In genomic region chr16:70713342-70713741, GRCh38 we compare ENCODE assay signal across 20 cellular contexts. TPM values are rescaled to one million over a fixed set of nuclear protein-coding genes. Genes with fewer than 3 reads are reported as not detected.
DNase-seq lines count a peak whose midpoint lies in the region; ATAC-seq, FAIRE-seq and TF ChIP-seq lines count a peak whose summit lies in the region.
"Had no signal": no experiment of that assay in that cellular context is flagged by ENCODE, and none has a peak within 500 bp of the region (broad histone marks: within the 10 kb centered on the region; RNA-seq: fewer than 3 reads in every experiment).

No MANE protein-coding gene starts in this region.

- peak; percentile 49 for FAIRE-seq in keratinocyte (lab: Jason Lieb, UNC)
- FAIRE-seq: kidney, RCC 7860 had no signal

- no peak overlapping the region for H3K4me3 Mint-ChIP-seq in HFFc6
- H3K4me3 Mint-ChIP-seq in stimulated activated effector memory CD8-positive, alpha-beta T cell treated with anti-CD3 and anti-CD28 coated beads, Interleukin-12 subunit alpha, Interleukin-12 subunit beta, amount 100 ng/mL, for 72 hours = no peak overlapping the region
- H3K4me3 Mint-ChIP-seq: dendritic cell treated with granulocyte-macrophage colony-stimulating factor and Interleukin-4, amounts not matched to agents 40 ng/mL and 50 ng/mL, for 4 days; IgD-negative memory B cell had no signal

- H3K4me2 ChIP-seq in keratinocyte (ENCODE audit: control insufficient read depth, extremely low read depth, insufficient read depth, low read depth, low read length) = no peak overlapping the region

- H3K4me1 ChIP-seq in keratinocyte (ENCODE audit: control insufficient read depth, extremely low read depth, insufficient read depth, low read length) = peaks cover 35% of the 10 kb centered on the region

- H3K9me3 Mint-ChIP-seq in HFFc6 = no peaks in the 10 kb centered on the region
- no peaks in the 10 kb centered on the region for H3K9me3 Mint-ChIP-seq in stimulated activated effector memory CD8-positive, alpha-beta T cell treated with anti-CD3 and anti-CD28 coated beads, Interleukin-12 subunit alpha, Interleukin-12 subunit beta, amount 100 ng/mL, for 72 hours
- H3K9me3 Mint-ChIP-seq: dendritic cell treated with granulocyte-macrophage colony-stimulating factor and Interleukin-4, amounts not matched to agents 40 ng/mL and 50 ng/mL, for 4 days; IgD-negative memory B cell had no signal

- no peaks in the 10 kb centered on the region; the same call in 1 of the 2 replicates for H3K27me3 Mint-ChIP-seq in HFFc6 (ENCODE audit: insufficient read depth)
- H3K27me3 Mint-ChIP-seq: dendritic cell treated with granulocyte-macrophage colony-stimulating factor and Interleukin-4, amounts not matched to agents 40 ng/mL and 50 ng/mL, for 4 days; IgD-negative memory B cell had no signal

- peak overlapping the region; percentile 69 for H3K27ac Mint-ChIP-seq in HFFc6
- peak overlapping the region; percentile 50 for H3K27ac Mint-ChIP-seq in stimulated activated effector memory CD8-positive, alpha-beta T cell treated with anti-CD3 and anti-CD28 coated beads, Interleukin-12 subunit alpha, Interleukin-12 subunit beta, amount 100 ng/mL, for 72 hours
- H3K27ac Mint-ChIP-seq: dendritic cell treated with granulocyte-macrophage colony-stimulating factor and Interleukin-4, amounts not matched to agents 40 ng/mL and 50 ng/mL, for 4 days; IgD-negative memory B cell had no signal

- TF ChIP-seq CTCF in HFFc6 (IDR thresholded peaks at IDR 0.05) (no peak), keratinocyte (optimal IDR thresholded peaks at IDR 0.05 in 1 of 3, IDR thresholded peaks at IDR 0.05 in 1 of 3, conservative IDR thresholded peaks at IDR 0.05 in 1 of 3; ENCODE audit: extremely low read depth in 1 of 3, insufficient read depth in 2 of 3, low read length in 3 of 3) (no peak)

- H3K79me2 ChIP-seq in keratinocyte (ENCODE audit: control insufficient read depth, insufficient read depth, low read length) = no peaks in the 10 kb centered on the region

- no peaks in the 10 kb centered on the region; the same call in 1 of the 2 replicates for H3K36me3 Mint-ChIP-seq in HFFc6 (ENCODE audit: low read depth)
- no peaks in the 10 kb centered on the region for H3K36me3 Mint-ChIP-seq in stimulated activated effector memory CD8-positive, alpha-beta T cell treated with anti-CD3 and anti-CD28 coated beads, Interleukin-12 subunit alpha, Interleukin-12 subunit beta, amount 100 ng/mL, for 72 hours

- no peaks in the 10 kb centered on the region for H3K9me3 ChIP-seq in keratinocyte (ENCODE audit: control insufficient read depth, low read depth, low read length)
- H3K9me3 ChIP-seq: ascending aorta, heart left ventricle, thoracic aorta had no signal

- peaks cover 47% of the 10 kb centered on the region for H3K4me1 Mint-ChIP-seq in HFFc6 (ENCODE audit: low read depth)
- H3K4me1 Mint-ChIP-seq in stimulated activated effector memory CD8-positive, alpha-beta T cell treated with anti-CD3 and anti-CD28 coated beads, Interleukin-12 subunit alpha, Interleukin-12 subunit beta, amount 100 ng/mL, for 72 hours = peaks cover 5% of the 10 kb centered on the region
- H3K4me1 Mint-ChIP-seq: IgD-negative memory B cell had no signal

- no peaks in the 10 kb centered on the region for H3K9me1 ChIP-seq in keratinocyte (ENCODE audit: control insufficient read depth, extremely low read depth, insufficient read depth, low read length)

- no peaks in the 10 kb centered on the region for H4K20me1 ChIP-seq in keratinocyte (ENCODE audit: control insufficient read depth, extremely low read depth, insufficient read depth, low read length)

- DNase-seq in HFFc6 (no peak), amniotic epithelial cell (ENCODE audit: low read depth) (peak; percentile 38), keratinocyte (ENCODE audit: low read depth, low spot score) (no peak), NCI-H1930 (lab: John Stamatoyannopoulos, UW) (no peak), NCI-H2107 treated with DMSO at 0.1 percent for 48 hours (lab: John Stamatoyannopoulos, UW; ENCODE audit: unreplicated experiment) (no peak)
- DNase-seq in stimulated activated effector memory CD8-positive, alpha-beta T cell treated with anti-CD3 and anti-CD28 coated beads, Interleukin-12 subunit alpha, Interleukin-12 subunit beta, amount 100 ng/mL, for 72 hours (ENCODE audit: low spot score in 2 of 2) = no peak
- no peak for DNase-seq in activated effector memory CD4-positive, alpha-beta T cell treated with anti-CD3 and anti-CD28 coated beads, Interleukin-2, amount 50 U/mL, for 16 hours
- DNase-seq: DMS53; heart left ventricle; kidney; NCI-H2107; NCI-H82; stimulated activated CD4-positive, alpha-beta T cell treated with anti-CD3 and anti-CD28 coated beads, Interleukin-4, amount 100 ng/mL, for 4 hours; T-helper 1 cell had no signal

- H3K9ac ChIP-seq in keratinocyte (ENCODE audit: control insufficient read depth, extremely low read depth, insufficient read depth, low read length) = no peak overlapping the region

- H3K27me3 ChIP-seq in keratinocyte (ENCODE audit: control insufficient read depth, extremely low read depth, insufficient read depth, low read length) = no peaks in the 10 kb centered on the region
- H3K27me3 ChIP-seq: ascending aorta, heart left ventricle had no signal

- no peak for ATAC-seq in stimulated activated effector memory CD8-positive, alpha-beta T cell treated with anti-CD3 and anti-CD28 coated beads, Interleukin-12 subunit alpha, Interleukin-12 subunit beta, amount 100 ng/mL, for 72 hours
- no peak for ATAC-seq in GM19397 (IDR thresholded peaks at IDR 0.05; ENCODE audit: unreplicated experiment)
- ATAC-seq: heart left ventricle had no signal

- dilution Hi-C loops in keratinocyte (cut with MboI; ENCODE audit: extremely low pct_ligation_motif_present, low sequenced_read_pairs) = no loop called here

- H3K27ac ChIP-seq in keratinocyte (ENCODE audit: control insufficient read depth, insufficient read depth, low read length) = no peak overlapping the region

- H2AFZ ChIP-seq in keratinocyte (ENCODE audit: control insufficient read depth, low read length) = no peak overlapping the region

- H3K36me3 ChIP-seq in keratinocyte (ENCODE audit: control insufficient read depth in 2 of 2, extremely low read depth in 1 of 2, insufficient read depth in 2 of 2, low read length in 2 of 2) = no peaks in the 10 kb centered on the region
- H3K36me3 ChIP-seq: ascending aorta, thoracic aorta had no signal

- no peak overlapping the region for H3K4me3 ChIP-seq in keratinocyte (ENCODE audit: control insufficient read depth in 2 of 3, extremely low read depth in 1 of 3, insufficient read depth in 2 of 3, low read depth in 1 of 3, low read length in 3 of 3)
- H3K4me3 ChIP-seq: ascending aorta, heart left ventricle, thoracic aorta had no signal

RNA-seq across cellular contexts. Expression of gene MTSS2, which starts 27.5 kb away (rescaled TPM):
- 10 to 100 TPM; 82.0 to 96.1 (median 86.5) TPM for total RNA-seq in HFFc6 (2021; fragmentation: NEBNext Ultra II Directional; extraction: Animal tissue kit (Norgen Biotek cat#: 25700))
- 13.3 to 22.3 TPM (median 21.8 TPM) in 3 replicates for polyA plus RNA-seq in keratinocyte
- polyA plus RNA-seq in keratinocyte (2011; ENCODE audit: low read depth) = 24.4 TPM
- 15.5 and 40.8 TPM in 2 replicates for polyA plus RNA-seq in keratinocyte (2011; cell fraction: cytosol; rRNA removed)
- polyA plus RNA-seq in keratinocyte (2011; cell fraction: nucleus; rRNA removed) = 38.5 and 49.9 TPM in 2 replicates
- polyA plus RNA-seq in keratinocyte (2012; ENCODE audit: low replicate concordance) = 16.8 and 39.7 TPM in 2 replicates
- polyA minus RNA-seq in keratinocyte = 12.8 to 45.1 TPM (median 20.7 TPM) in 3 replicates
- 52.2 TPM for polyA minus RNA-seq in keratinocyte (2011; cell fraction: cytosol; rRNA and poly(A)+ RNA removed)
- polyA minus RNA-seq in keratinocyte (2011; cell fraction: nucleus; rRNA and poly(A)+ RNA removed) = 20.7 and 31.0 TPM in 2 replicates
